Comparison of ENCODE assay signal across 8 cellular contexts in the genomic region with DNA sequence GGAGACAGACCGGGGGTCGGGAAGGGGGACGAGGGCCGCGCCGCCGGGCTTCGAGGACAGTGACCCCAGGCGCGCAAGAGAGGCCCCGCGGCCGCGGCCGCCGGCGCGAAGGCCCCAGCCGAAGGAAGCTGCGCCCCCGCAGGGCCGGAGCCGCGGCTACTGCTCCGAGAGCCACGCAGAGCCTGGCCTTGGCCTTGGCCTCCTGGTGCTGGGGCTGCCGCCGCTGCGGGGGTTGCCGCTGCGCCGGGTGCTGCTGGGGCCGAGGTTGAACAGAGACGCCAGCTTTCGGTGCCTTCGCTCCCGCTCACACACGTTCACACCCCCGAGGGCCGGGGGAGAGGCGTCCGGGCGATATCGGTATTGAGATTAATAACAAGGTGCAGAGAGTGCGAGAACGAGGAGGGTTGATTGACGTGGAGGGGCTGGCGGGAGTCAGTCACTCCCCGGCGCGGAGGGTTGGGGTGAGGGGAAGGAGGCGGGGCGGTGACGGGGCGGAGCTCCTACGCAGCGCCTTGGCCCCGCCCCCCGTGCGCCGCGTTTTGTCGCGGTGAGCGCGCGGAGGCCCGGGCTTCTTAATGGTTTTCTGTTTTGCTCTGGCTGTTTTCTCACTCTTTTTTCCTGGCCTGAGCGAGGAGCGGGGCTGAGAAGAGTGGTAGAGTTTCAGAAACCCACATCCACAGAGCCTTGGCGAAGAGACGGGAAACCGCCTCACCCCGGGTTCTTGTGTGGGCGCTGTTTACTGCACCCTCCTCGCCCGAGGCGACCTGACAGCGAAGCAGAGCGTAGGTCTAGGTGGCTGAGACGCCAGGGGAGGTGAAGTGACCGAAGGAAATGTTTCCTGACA. TPM values are rescaled to one million over a fixed set of nuclear protein-coding genes. Genes with fewer than 3 reads are reported as not detected.
DNase-seq lines count a peak whose midpoint lies in the region; ATAC-seq and TF ChIP-seq lines count a peak whose summit lies in the region.

No MANE protein-coding gene starts in this region.

- H3K27ac ChIP-seq in parathyroid adenoma (peak overlapping the region; percentile 93), tibial nerve (peak overlapping the region; percentile 95 to 100 (median 99))

- 0 out of 2 replicates have a peak, but pooled peaks cover 4% of the 10 kb centered on the region for H3K36me3 Mint-ChIP-seq in HFFc6 (ENCODE audit: low read depth)
- H3K36me3 Mint-ChIP-seq in activated naive CD8-positive, alpha-beta T cell: peaks cover 3% of the 10 kb centered on the region

- H3K4me1 ChIP-seq in parathyroid adenoma (peaks cover 2% of the 10 kb centered on the region), tibial nerve (peaks cover 0 to 44% (median 28%) of the 10 kb centered on the region in 4 donors)

- 1% methylated on average over 44 to 76 of the region's 82 CpGs for WGBS in tibial nerve, 2 donors

- H3K9me3 ChIP-seq in parathyroid adenoma (ENCODE audit: control insufficient read depth, low read length): no peaks in the 10 kb centered on the region
- no peaks in the 10 kb centered on the region for H3K9me3 ChIP-seq in tibial nerve

- ATAC-seq in SK-N-SH treated with all-trans-retinoic acid at 6 μM for 48 hours: peak; percentile 82

- H3K4me2 ChIP-seq in parathyroid adenoma (ENCODE audit: low read length): peak overlapping the region; percentile 74

- no peaks in the 10 kb centered on the region for H3K36me3 ChIP-seq in parathyroid adenoma (ENCODE audit: control insufficient read depth, insufficient read depth, low read length)
- H3K36me3 ChIP-seq in tibial nerve: no peaks in the 10 kb centered on the region

- peaks cover 31% of the 10 kb centered on the region for H3K4me1 Mint-ChIP-seq in HFFc6 (ENCODE audit: low read depth)
- H3K4me1 Mint-ChIP-seq in activated naive CD8-positive, alpha-beta T cell (ENCODE audit: low read depth): peaks cover 54% of the 10 kb centered on the region

- peak overlapping the region; percentile 72 for H3K9ac ChIP-seq in parathyroid adenoma

- peak; percentile 28 to 98 for TF ChIP-seq EP300 in tibial nerve (IDR thresholded peaks at IDR 0.05)

- intact Hi-C loops in head of caudate nucleus (cut with DNase I): loop anchor here (10.0 kb wide), 1 partner anchor 955 kb away; the partner anchor contains the start of gene BMP2K

- TF ChIP-seq CTCF in GM10266 (IDR thresholded peaks at IDR 0.05; ENCODE audit: control insufficient read depth, insufficient read depth, low read depth, missing control alignments): no peak
- TF ChIP-seq CTCF in HFFc6 (IDR thresholded peaks at IDR 0.05): no peak; the same call in 1 of the 2 replicates
- no peak for TF ChIP-seq CTCF in parathyroid adenoma (IDR thresholded peaks at IDR 0.05)
- TF ChIP-seq CTCF in tibial nerve (IDR thresholded peaks at IDR 0.05): no peak

- no peaks in the 10 kb centered on the region for H3K27me3 ChIP-seq in parathyroid adenoma (ENCODE audit: control insufficient read depth, insufficient read depth, low read length)
- H3K27me3 ChIP-seq in tibial nerve: no peaks in the 10 kb centered on the region

- peaks cover 2% of the 10 kb centered on the region; the same call in 1 of the 2 replicates for H3K27me3 Mint-ChIP-seq in HFFc6 (ENCODE audit: insufficient read depth)
- no peaks in the 10 kb centered on the region for H3K27me3 Mint-ChIP-seq in activated naive CD8-positive, alpha-beta T cell

- TF ChIP-seq POLR2A in tibial nerve (IDR thresholded peaks at IDR 0.05): peak; percentile 88 to 93

- H3K4me3 ChIP-seq in parathyroid adenoma (ENCODE audit: low read depth, low read length): peak overlapping the region; percentile 78
- H3K4me3 ChIP-seq in tibial nerve: peak overlapping the region; percentile 80 to 99 (median 97)

- peak overlapping the region; percentile 97 for H3K4me3 Mint-ChIP-seq in HFFc6
- H3K4me3 Mint-ChIP-seq in activated naive CD8-positive, alpha-beta T cell: peak overlapping the region; percentile 95

- peak overlapping the region; percentile 95 for H3K27ac Mint-ChIP-seq in HFFc6
- H3K27ac Mint-ChIP-seq in activated naive CD8-positive, alpha-beta T cell: peak overlapping the region; percentile 99

- DNase-seq in GM10266 (ENCODE audit: extremely low spot score) (peak; percentile 96), HFFc6 (peak; percentile 57), NAMALWA (ENCODE audit: low spot score) (peak; percentile 94), head of caudate nucleus (peak; percentile 86 to 99 (median 96)), tibial nerve (ENCODE audit: low spot score in 2 of 2) (peak; percentile 86 to 91)

- no peaks in the 10 kb centered on the region for H3K9me3 Mint-ChIP-seq in HFFc6
- no peaks in the 10 kb centered on the region for H3K9me3 Mint-ChIP-seq in activated naive CD8-positive, alpha-beta T cell (ENCODE audit: low read depth)

- peak overlapping the region; percentile 86 for H2AFZ ChIP-seq in parathyroid adenoma

- H3K79me2 ChIP-seq in parathyroid adenoma: peaks cover 4% of the 10 kb centered on the region

TF ChIP-seq in SK-N-SH treated with all-trans-retinoic acid at 6 μM for 48 hours, 23 proteins besides CTCF, POLR2A, EP300 and RAD21 (continues in another document):
- TF ChIP-seq CSRNP3 (CRISPR knock-in tag; IDR thresholded peaks at IDR 0.05) (no peak), ZNF8 (CRISPR knock-in tag; IDR thresholded peaks at IDR 0.05) (no peak), PPARA (CRISPR knock-in tag; IDR thresholded peaks at IDR 0.05; ENCODE audit: borderline replicate concordance) (no peak), RARB (CRISPR knock-in tag; IDR thresholded peaks at IDR 0.05) (no peak), ZNF70 (CRISPR knock-in tag; IDR thresholded peaks at IDR 0.05) (no peak), CSDC2 (CRISPR knock-in tag; IDR thresholded peaks at IDR 0.05) (no peak), ESRRG (CRISPR knock-in tag; IDR thresholded peaks at IDR 0.05) (no peak), ZNF565 (CRISPR knock-in tag; conservative IDR thresholded peaks at IDR 0.05; ENCODE audit: low read depth) (no peak), ARNTL (CRISPR knock-in tag; IDR thresholded peaks at IDR 0.05; ENCODE audit: borderline replicate concordance, low read depth) (no peak), TSHZ2 (CRISPR knock-in tag; IDR thresholded peaks at IDR 0.05) (no peak), GLIS3 (CRISPR knock-in tag; IDR thresholded peaks at IDR 0.05) (no peak), ISL1 (CRISPR knock-in tag; IDR thresholded peaks at IDR 0.05) (no peak), TOX (CRISPR knock-in tag; IDR thresholded peaks at IDR 0.05; ENCODE audit: borderline replicate concordance) (no peak), ZFP30 (CRISPR knock-in tag; IDR thresholded peaks at IDR 0.05) (no peak), PATZ1 (CRISPR knock-in tag; IDR thresholded peaks at IDR 0.05; ENCODE audit: borderline replicate concordance) (no peak)

RNA-seq across cellular contexts. Expression of gene CNOT6L, which starts 0.9 kb away (rescaled TPM):
- 10 to 100 TPM; 17.8 to 24.3 (median 20.2) TPM for total RNA-seq in HFFc6 (2021; fragmentation: NEBNext Ultra II Directional; extraction: Animal tissue kit (Norgen Biotek cat#: 25700))
- 10 to 100 TPM; 15.3 to 32.1 (median 23.4) TPM for total RNA-seq in tibial nerve

RNA-seq across cellular contexts. Expression of gene MRPL1, which starts 42.6 kb away (rescaled TPM):
- total RNA-seq in HFFc6 (2021; fragmentation: NEBNext Ultra II Directional; extraction: Animal tissue kit (Norgen Biotek cat#: 25700)): 10 to 100 TPM; 29.2 to 48.8 (median 45.1) TPM
- 10 to 100 TPM; 21.0 to 32.3 (median 26.9) TPM for total RNA-seq in tibial nerve

Comparison
In these comparisons a context has a peak if more than half of its experiments do, and no peak if none do; other contexts are left out.
1. Peak in every context shown above with its lines: DNase-seq, ATAC-seq, H3K4me3 ChIP-seq and H3K27ac ChIP-seq.